ENCODE assay signal across 15 cellular contexts in the genomic region with DNA sequence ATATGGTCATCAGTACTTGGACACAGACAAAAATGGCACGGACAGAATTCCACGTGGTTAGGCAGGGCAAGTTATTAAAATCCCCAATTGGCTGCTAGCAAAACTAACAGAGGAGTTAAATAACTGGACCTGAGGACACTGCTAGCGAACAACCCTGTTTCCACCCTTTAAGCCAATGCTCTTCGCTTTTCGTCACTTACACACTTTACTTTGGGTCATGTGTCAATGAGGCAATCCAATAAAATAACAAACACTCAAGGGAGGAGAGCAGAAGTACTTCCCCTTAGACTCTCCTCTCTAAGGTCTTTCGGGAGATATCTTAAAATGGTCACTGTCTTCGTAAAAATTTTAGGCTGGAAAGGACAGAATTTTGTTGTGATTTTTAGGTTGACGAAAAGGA.
"Had no signal": no experiment of that assay in that cellular context is flagged by ENCODE, and none has a peak within 500 bp of the region (broad histone marks: within the 10 kb centered on the region; RNA-seq: fewer than 3 reads in every experiment).

No MANE protein-coding gene starts in this region.

- H3K4me1 ChIP-seq: colonic mucosa, testis, uterus had no signal

- DNase-seq: activated CD4-positive, alpha-beta T cell treated with anti-CD3 and anti-CD28 coated beads, Interleukin-2, amount 10 ng/mL, durations not matched to agents 24 days and 14 days; activated CD4-positive, CD25-positive, alpha-beta regulatory T cell; activated CD8-positive, alpha-beta memory T cell treated with anti-CD3 and anti-CD28 coated beads, Interleukin-2, amount 50 U/mL, for 4 hours; activated CD8-positive, alpha-beta T cell treated with anti-CD3 and anti-CD28 coated beads, Interleukin-2, amount 10 ng/mL, durations not matched to agents 7 days and 5 days; activated gamma-delta T cell; activated T-cell treated with anti-CD3 and anti-CD28 coated beads, Interleukin-2, amount 50 U/mL, for 48 hours; amniotic stem cell; caudate nucleus; colonic mucosa; stimulated activated CD4-positive, alpha-beta T cell treated with anti-CD3 and anti-CD28 coated beads, Interleukin-1b, Interleukin-23, amount 100 ng/mL, for 48 hours; stomach; T-helper 2 cell; testis; uterus had no signal

- H3K9me3 ChIP-seq: colonic mucosa, stomach, testis, uterus had no signal

- H3K4me3 ChIP-seq: colonic mucosa, stomach, testis, uterus had no signal

- H3K27me3 ChIP-seq: colonic mucosa, stomach, testis, uterus had no signal

- ATAC-seq: activated CD8-positive, alpha-beta T cell treated with anti-CD3 and anti-CD28 coated beads, Interleukin-2, amount 10 ng/mL, durations not matched to agents 7 days and 5 days; sciatic nerve had no signal

- H3K36me3 ChIP-seq: colonic mucosa, stomach, uterus had no signal

- H3K27ac ChIP-seq: colonic mucosa, stomach, testis, uterus had no signal
